ENCODE assay signal across 2 cellular contexts in genomic region chr16:29836623-29837022, GRCh38.
TF ChIP-seq lines count a peak whose summit lies in the region.

No MANE protein-coding gene starts in this region.

TF ChIP-seq in GM23338, 12 proteins besides CTCF, POLR2A, EP300 and RAD21 (continued from another document):
- no peak for TF ChIP-seq ZNF462 (CRISPR knock-in tag; IDR thresholded peaks at IDR 0.05)
- TF ChIP-seq ZNF331 (CRISPR knock-in tag; IDR thresholded peaks at IDR 0.05; ENCODE audit: low read depth) = no peak
- no peak for TF ChIP-seq STAT1 (IDR thresholded peaks at IDR 0.05; ENCODE audit: unreplicated experiment)
- TF ChIP-seq EZH2 (IDR thresholded peaks at IDR 0.05; ENCODE audit: low read depth, unreplicated experiment) = no peak
- no peak for TF ChIP-seq ZNF114 (CRISPR knock-in tag; IDR thresholded peaks at IDR 0.05)
TF ChIP-seq in GM23338: peak in this region for 0.

TF ChIP-seq in WTC11, 78 proteins besides CTCF, POLR2A, EP300 and RAD21 (continued from another document):
- TF ChIP-seq STAT6 (CRISPR knock-in tag; conservative IDR thresholded peaks at IDR 0.05; ENCODE audit: low read depth) = no peak
- TF ChIP-seq HMGXB4 (CRISPR knock-in tag; IDR thresholded peaks at IDR 0.05) = no peak
- no peak for TF ChIP-seq ATF1 (CRISPR knock-in tag; IDR thresholded peaks at IDR 0.05)
- TF ChIP-seq IRF1 (CRISPR knock-in tag; IDR thresholded peaks at IDR 0.05) = no peak
- TF ChIP-seq EMX1 (CRISPR knock-in tag; IDR thresholded peaks at IDR 0.05) = no peak
TF ChIP-seq in WTC11: peak in this region for 0.
